ENCODE assay signal across 2 cellular contexts in genomic region chr3:126269360-126269759, GRCh38.
TF ChIP-seq lines count a peak whose summit lies in the region.

No MANE protein-coding gene starts in this region.

TF ChIP-seq in IMR-90, 13 proteins besides CTCF, POLR2A, EP300 and RAD21:
- TF ChIP-seq FOS (IDR thresholded peaks at IDR 0.05; ENCODE audit: low read depth, low read length) (no peak), USF2 (IDR thresholded peaks at IDR 0.05; ENCODE audit: low read depth, low read length) (no peak), CHD1 (IDR thresholded peaks at IDR 0.05; ENCODE audit: low read depth, low read length) (no peak), BHLHE40 (IDR thresholded peaks at IDR 0.05; ENCODE audit: low read depth, low read length) (no peak), MAZ (IDR thresholded peaks at IDR 0.05; ENCODE audit: borderline replicate concordance, low read depth, low read length) (no peak), NFE2L2 (IDR thresholded peaks at IDR 0.05; ENCODE audit: low read depth, low read length) (no peak), MAFK (IDR thresholded peaks at IDR 0.05; ENCODE audit: low read depth, low read length) (no peak), MXI1 (IDR thresholded peaks at IDR 0.05; ENCODE audit: borderline replicate concordance, low read depth, low read length) (no peak), ELK1 (IDR thresholded peaks at IDR 0.05; ENCODE audit: borderline replicate concordance, low read depth, low read length) (no peak), RCOR1 (IDR thresholded peaks at IDR 0.05; ENCODE audit: insufficient replicate concordance, low read length) (no peak), SMC3 (IDR thresholded peaks at IDR 0.05; ENCODE audit: low read depth, low read length) (no peak)
TF ChIP-seq in IMR-90: peak in this region for 0.

TF ChIP-seq in GM12878, 131 proteins besides CTCF, POLR2A, EP300 and RAD21:
- TF ChIP-seq ESRRA (IDR thresholded peaks at IDR 0.05; ENCODE audit: low read length) (no peak), ATF7 (IDR thresholded peaks at IDR 0.05; ENCODE audit: low read depth) (peak; percentile 62)
